In genomic region chr12:69987453-69988102, GRCh38 we compare ENCODE assay signal across 9 cellular contexts.
A peak's percentile ranks its signal among the peaks of the same experiment; 100 is the strongest.
DNase-seq lines count a peak whose midpoint lies in the region; ATAC-seq, FAIRE-seq and TF ChIP-seq lines count a peak whose summit lies in the region.
"Had no signal": no experiment of that assay in that cellular context is flagged by ENCODE, and none has a peak within 500 bp of the region (broad histone marks: within the 10 kb centered on the region; RNA-seq: fewer than 3 reads in every experiment).

No MANE protein-coding gene starts in this region.

- FAIRE-seq in HepG2 (lab: Jason Lieb, UNC): no peak

- no peaks in the 10 kb centered on the region for H3K79me2 ChIP-seq in HepG2 (ENCODE audit: insufficient read depth, low read length)

- BruUV-seq in HepG2 (replicated peaks; lab: Mats Ljungman, UMichigan): no TSS peak

- H3K4me2 ChIP-seq in HepG2 (ENCODE audit: low read depth, low read length): no peak overlapping the region
- H3K4me2 ChIP-seq: BLaER1 treated with 17β-estradiol and CSF1 and Interleukin-3, amounts not matched to agents 10 nM and 100 nM had no signal

- H3K27me3 ChIP-seq in HepG2 (ENCODE audit: control insufficient read depth in 1 of 2, insufficient read depth in 2 of 2, low read length in 2 of 2) (no peaks in the 10 kb centered on the region; a peak in 1 of 5 replicates), aorta (ENCODE audit: control insufficient read depth in 1 of 2, insufficient read depth in 2 of 2, low read length in 1 of 2) (no peaks in the 10 kb centered on the region)
- H3K27me3 ChIP-seq: BLaER1 treated with 17β-estradiol and CSF1 and Interleukin-3, amounts not matched to agents 10 nM and 100 nM had no signal

- peak; percentile 84 for ATAC-seq in Right ventricle myocardium inferior
- ATAC-seq in HepG2: no peak
- ATAC-seq in aorta (ENCODE audit: low FRiP score): peak; percentile 82
- no peak for ATAC-seq in GM18867 (IDR thresholded peaks at IDR 0.05; ENCODE audit: unreplicated experiment)
- no peak for ATAC-seq in GM21367 (IDR thresholded peaks at IDR 0.05; ENCODE audit: unreplicated experiment)

- H3K4me1 ChIP-seq in HepG2 (ENCODE audit: insufficient read depth, low read length) (no peaks in the 10 kb centered on the region), aorta (ENCODE audit: control insufficient read depth in 1 of 2, insufficient read depth in 2 of 2, low read length in 2 of 2) (no peaks in the 10 kb centered on the region)
- H3K4me1 ChIP-seq: BLaER1 treated with 17β-estradiol and CSF1 and Interleukin-3, amounts not matched to agents 10 nM and 100 nM had no signal

- WGBS in HepG2 (ENCODE audit: low lambda C conversion rate): 0% methylated on average over 2 of the region's 2 CpGs
- 3 to 4% methylated on average over 2 of the region's 2 CpGs for WGBS in aorta, 2 donors

- H3K4me3 ChIP-seq in coronary artery (peak overlapping the region; percentile 46), HepG2 (replicated peaks in 1 of 3; ENCODE audit: insufficient read depth in 1 of 3, low read depth in 2 of 3, low read length in 3 of 3) (no peak overlapping the region), aorta (ENCODE audit: low read length in 2 of 2) (peak overlapping the region in 1 of 2 donors; percentile 22)
- H3K4me3 ChIP-seq: BLaER1 treated with 17β-estradiol and CSF1 and Interleukin-3, amounts not matched to agents 10 nM and 100 nM had no signal

- POLR2A ChIA-PET in HepG2 (lab: Yijun Ruan, JAX): no interaction called here

- H2AFZ ChIP-seq in HepG2 (ENCODE audit: low read length): no peak overlapping the region

- CTCF ChIA-PET in HepG2 (lab: Yijun Ruan, JAX; ENCODE audit: low intra/inter-chr PET ratio, low total read pairs): no interaction called here

- TF ChIP-seq EP300 in HepG2 (IDR thresholded peaks at IDR 0.05; ENCODE audit: low read depth in 2 of 2, low read length in 2 of 2): no peak
- TF ChIP-seq EP300 in HepG2 (CRISPR knock-in tag; IDR thresholded peaks at IDR 0.05; ENCODE audit: borderline replicate concordance): no peak

- no peaks in the 10 kb centered on the region for H3K9me3 ChIP-seq in HepG2 (ENCODE audit: low read length)
- H3K9me3 ChIP-seq in aorta (ENCODE audit: control insufficient read depth, low read length): no peaks in the 10 kb centered on the region

- in situ Hi-C loops in HepG2 (cut with HindIII; ENCODE audit: extremely low pct_ligation_motif_present, low pct_unique_long_range_greater_than_20kb): no loop called here

- TF ChIP-seq POLR2A in HepG2 (IDR thresholded peaks at IDR 0.05; ENCODE audit: insufficient read depth in 1 of 2, low read depth in 2 of 2, low read length in 2 of 2): no peak

- no peaks in the 10 kb centered on the region for H4K20me1 ChIP-seq in HepG2 (ENCODE audit: insufficient read depth, low read length)
- H4K20me1 ChIP-seq: BLaER1 treated with 17β-estradiol and CSF1 and Interleukin-3, amounts not matched to agents 10 nM and 100 nM had no signal

- TF ChIP-seq CTCF in coronary artery (IDR thresholded peaks at IDR 0.05): no peak
- TF ChIP-seq CTCF in HepG2 (CRISPR knock-in tag; IDR thresholded peaks at IDR 0.05): no peak

- H3K36me3 ChIP-seq in HepG2 (replicated peaks in 1 of 2; ENCODE audit: control insufficient read depth in 1 of 2, insufficient read depth in 2 of 2, low read length in 2 of 2) (no peaks in the 10 kb centered on the region), aorta (ENCODE audit: control insufficient read depth in 1 of 2, insufficient read depth in 2 of 2, low read length in 1 of 2) (no peaks in the 10 kb centered on the region)
- H3K36me3 ChIP-seq: BLaER1 treated with 17β-estradiol and CSF1 and Interleukin-3, amounts not matched to agents 10 nM and 100 nM had no signal

- H3K27ac ChIP-seq in coronary artery (peak overlapping the region; percentile 77 to 80), HepG2 (ENCODE audit: extremely low read length, insufficient read depth, low read length) (no peak overlapping the region), aorta (ENCODE audit: low read depth in 1 of 2, low read length in 2 of 2) (peak overlapping the region in 1 of 2 donors; percentile 74)
- H3K27ac ChIP-seq: BLaER1 treated with 17β-estradiol and CSF1 and Interleukin-3, amounts not matched to agents 10 nM and 100 nM had no signal

- TF ChIP-seq RAD21 in HepG2 (CRISPR knock-in tag; IDR thresholded peaks at IDR 0.05): no peak

- H3K9ac ChIP-seq in HepG2 (ENCODE audit: insufficient read depth, low read depth, low read length): no peak overlapping the region
- H3K9ac ChIP-seq: BLaER1 treated with 17β-estradiol and CSF1 and Interleukin-3, amounts not matched to agents 10 nM and 100 nM had no signal

- DNase-seq in Right ventricle myocardium inferior (ENCODE audit: missing footprints) (no peak), cardiac septum (ENCODE audit: low spot score) (no peak), coronary artery (ENCODE audit: low spot score) (no peak), HepG2 (ENCODE audit: low spot score) (peak; percentile 24), aorta (no peak), cerebellar nuclear complex (lab: John Stamatoyannopoulos, UW) (no peak)

- intact Hi-C loops in Right ventricle myocardium inferior (cut with DNase I) (no loop called here), cardiac septum (cut with DNase I) (loop anchor here (10.0 kb wide), 3 partner anchors 57 to 377 kb away; partner anchors contain the start of gene KCNMB4), HepG2 (cut with micrococcal nuclease; ENCODE audit: unreplicated experiment) (loop anchor here (10.0 kb wide), 1 partner anchor 587 kb away; no protein-coding TSS in a partner anchor), aorta (cut with DNase I) (loop anchor here in 1 of 2 donors (2.0 to 10.0 kb wide), 3 partner anchors 87 to 377 kb away; partner anchors contain the start of genes CNOT2 and KCNMB4)

TF ChIP-seq in HepG2, 621 proteins besides CTCF, POLR2A, EP300 and RAD21 (continues in another document):
- TF ChIP-seq KMT2A (CRISPR knock-in tag; IDR thresholded peaks at IDR 0.05) (no peak), NFE2L1 (CRISPR knock-in tag; IDR thresholded peaks at IDR 0.05; ENCODE audit: borderline replicate concordance) (no peak), ZNF280B (CRISPR knock-in tag; IDR thresholded peaks at IDR 0.05; ENCODE audit: borderline replicate concordance) (no peak), RARG (CRISPR knock-in tag; IDR thresholded peaks at IDR 0.05; ENCODE audit: low read depth) (no peak), PLRG1 (conservative IDR thresholded peaks at IDR 0.05) (no peak), MED1 (CRISPR knock-in tag; IDR thresholded peaks at IDR 0.05) (no peak), ZNF616 (CRISPR knock-in tag; IDR thresholded peaks at IDR 0.05; ENCODE audit: low read depth) (no peak), MZF1 (CRISPR knock-in tag; IDR thresholded peaks at IDR 0.05; ENCODE audit: borderline replicate concordance) (no peak), KAT2B (IDR thresholded peaks at IDR 0.05; ENCODE audit: borderline replicate concordance, low read depth, low read length) (no peak)
- TF ChIP-seq, protein P1, sequence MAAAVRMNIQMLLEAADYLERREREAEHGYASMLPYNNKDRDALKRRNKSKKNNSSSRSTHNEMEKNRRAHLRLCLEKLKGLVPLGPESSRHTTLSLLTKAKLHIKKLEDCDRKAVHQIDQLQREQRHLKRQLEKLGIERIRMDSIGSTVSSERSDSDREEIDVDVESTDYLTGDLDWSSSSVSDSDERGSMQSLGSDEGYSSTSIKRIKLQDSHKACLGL (CRISPR knock-in tag; IDR thresholded peaks at IDR 0.05): no peak
- TF ChIP-seq, protein P2, sequence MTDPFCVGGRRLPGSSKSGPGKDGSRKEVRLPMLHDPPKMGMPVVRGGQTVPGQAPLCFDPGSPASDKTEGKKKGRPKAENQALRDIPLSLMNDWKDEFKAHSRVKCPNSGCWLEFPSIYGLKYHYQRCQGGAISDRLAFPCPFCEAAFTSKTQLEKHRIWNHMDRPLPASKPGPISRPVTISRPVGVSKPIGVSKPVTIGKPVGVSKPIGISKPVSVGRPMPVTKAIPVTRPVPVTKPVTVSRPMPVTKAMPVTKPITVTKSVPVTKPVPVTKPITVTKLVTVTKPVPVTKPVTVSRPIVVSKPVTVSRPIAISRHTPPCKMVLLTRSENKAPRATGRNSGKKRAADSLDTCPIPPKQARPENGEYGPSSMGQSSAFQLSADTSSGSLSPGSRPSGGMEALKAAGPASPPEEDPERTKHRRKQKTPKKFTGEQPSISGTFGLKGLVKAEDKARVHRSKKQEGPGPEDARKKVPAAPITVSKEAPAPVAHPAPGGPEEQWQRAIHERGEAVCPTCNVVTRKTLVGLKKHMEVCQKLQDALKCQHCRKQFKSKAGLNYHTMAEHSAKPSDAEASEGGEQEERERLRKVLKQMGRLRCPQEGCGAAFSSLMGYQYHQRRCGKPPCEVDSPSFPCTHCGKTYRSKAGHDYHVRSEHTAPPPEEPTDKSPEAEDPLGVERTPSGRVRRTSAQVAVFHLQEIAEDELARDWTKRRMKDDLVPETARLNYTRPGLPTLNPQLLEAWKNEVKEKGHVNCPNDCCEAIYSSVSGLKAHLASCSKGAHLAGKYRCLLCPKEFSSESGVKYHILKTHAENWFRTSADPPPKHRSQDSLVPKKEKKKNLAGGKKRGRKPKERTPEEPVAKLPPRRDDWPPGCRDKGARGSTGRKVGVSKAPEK (CRISPR knock-in tag; IDR thresholded peaks at IDR 0.05; ENCODE audit: borderline replicate concordance): no peak

Comparison
In these comparisons a context has a peak if more than half of its experiments do, and no peak if none do; other contexts are left out.
1. ATAC-seq: peak in Right ventricle myocardium inferior (single experiment) and aorta (single experiment); none in HepG2 (single experiment), GM18867 (single experiment) and GM21367 (single experiment).